27 cellular contexts compared by ENCODE assay signal in the genomic region with DNA sequence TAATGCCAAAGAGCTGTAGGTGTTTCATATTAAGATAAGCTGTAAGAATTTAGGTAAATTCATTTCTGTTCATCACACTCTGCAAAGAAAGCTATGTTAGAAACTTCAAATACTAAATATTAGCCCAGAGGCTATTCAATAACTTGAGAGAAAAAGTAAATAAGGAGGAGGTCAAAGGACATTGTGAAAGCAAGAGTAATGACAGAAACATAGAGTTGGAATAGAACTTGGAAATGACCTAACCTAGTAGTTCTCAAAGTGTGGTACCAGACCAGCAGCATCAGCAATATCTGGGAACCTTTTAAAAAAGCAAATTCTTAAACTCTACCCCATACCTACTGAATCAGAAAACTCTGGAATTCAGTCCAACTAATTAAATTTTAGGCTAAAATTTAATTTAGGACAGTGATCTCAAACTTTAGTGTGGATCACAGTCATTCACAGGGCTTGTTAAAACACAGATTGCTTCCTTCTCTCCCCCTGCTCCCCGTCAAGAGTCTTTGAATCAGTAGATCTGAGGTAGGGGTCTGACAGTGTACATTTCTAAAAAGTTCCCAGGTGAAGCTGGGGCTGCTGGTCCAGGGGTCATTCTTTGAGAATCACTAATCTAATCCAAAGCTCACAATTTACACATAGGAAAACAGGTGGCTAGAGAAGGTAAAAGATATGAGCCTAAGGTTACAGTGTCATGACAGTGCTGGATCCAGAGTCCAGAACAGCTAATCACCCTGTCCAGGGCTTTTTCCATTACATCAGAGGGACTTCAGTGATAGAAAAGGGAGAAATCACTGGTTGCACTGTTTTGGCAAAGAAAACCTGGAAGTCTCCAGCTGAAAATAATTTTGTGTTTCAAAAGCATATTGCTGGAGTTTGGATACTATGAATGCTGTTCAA.
DNase-seq lines count a peak whose midpoint lies in the region; ATAC-seq, FAIRE-seq and TF ChIP-seq lines count a peak whose summit lies in the region.
"Had no signal": no experiment of that assay in that cellular context is flagged by ENCODE, and none has a peak within 500 bp of the region (broad histone marks: within the 10 kb centered on the region; RNA-seq: fewer than 3 reads in every experiment).

No MANE protein-coding gene starts in this region.

- no peak overlapping the region for H3K27ac Mint-ChIP-seq in nephron progenitor cell
- H3K27ac Mint-ChIP-seq: CD4-positive, CD25-positive, alpha-beta regulatory T cell had no signal

- H3K27me3 ChIP-seq in right atrium auricular region (no peaks in the 10 kb centered on the region), right cardiac atrium (ENCODE audit: control insufficient read depth, insufficient read depth) (no peaks in the 10 kb centered on the region), pancreas (no peaks in the 10 kb centered on the region)
- H3K27me3 ChIP-seq: BE2C, MG63 had no signal

- peaks cover 0 to 4% of the 10 kb centered on the region in 2 donors for H3K4me1 ChIP-seq in right atrium auricular region
- peaks cover 2% of the 10 kb centered on the region for H3K4me1 ChIP-seq in right cardiac atrium (ENCODE audit: control insufficient read depth, insufficient read depth, low read length)
- H3K4me1 ChIP-seq in pancreas = peaks cover 25 to 57% (median 31%) of the 10 kb centered on the region in 3 donors
- H3K4me1 ChIP-seq: BE2C had no signal

- no peak for FAIRE-seq in pancreas (lab: Jason Lieb, UNC)
- FAIRE-seq: GM12878 had no signal

- DNase-seq in Right ventricle myocardium superior (no peak), right atrium auricular region (ENCODE audit: low spot score) (no peak), right cardiac atrium (no peak), pancreas (peak in 1 of 6 donors; percentile 14), NCI-H82 treated with DMSO at 0.1 percent for 48 hours (lab: John Stamatoyannopoulos, UW; ENCODE audit: unreplicated experiment) (no peak), NCI-H128 (lab: John Stamatoyannopoulos, UW; ENCODE audit: unreplicated experiment) (no peak), nephron progenitor cell (no peak)
- DNase-seq: 8988T; BE2C; CD4-positive, CD25-positive, alpha-beta regulatory T cell; COR-L47; DMS53; EL; GM23248; HCEC 1CT; Kasumi-1; MG63; NCI-H1048; NCI-H146; NCI-H2029 treated with DMSO at 0.1 percent for 48 hours; NCI-H510A treated with DMSO at 0.1 percent for 48 hours; NCI-H82; PC-3; RPMI8226 had no signal

- H3K27ac ChIP-seq in right atrium auricular region = peak overlapping the region in 1 of 2 donors; percentile 5
- peak overlapping the region; percentile 13 for H3K27ac ChIP-seq in right cardiac atrium (ENCODE audit: low read length)
- peak overlapping the region in 3 of 4 donors; percentile 3 to 25 (median 14) for H3K27ac ChIP-seq in pancreas
- H3K27ac ChIP-seq: GM23248, HL-60 had no signal

- intact Hi-C loops in Right ventricle myocardium superior (cut with DNase I) (no loop called here), right cardiac atrium (cut with DNase I) (no loop called here), pancreas (cut with DNase I) (no loop called here)

- WGBS in right cardiac atrium = 86% methylated on average over 1 of the region's 1 CpG
- WGBS in pancreas, 2 donors = 26 to 35% methylated on average over 1 of the region's 1 CpG

- peaks cover 37% of the 10 kb centered on the region for H3K4me1 Mint-ChIP-seq in nephron progenitor cell
- H3K4me1 Mint-ChIP-seq: CD4-positive, CD25-positive, alpha-beta regulatory T cell had no signal

- H3K9me3 ChIP-seq in right atrium auricular region = no peaks in the 10 kb centered on the region
- no peaks in the 10 kb centered on the region for H3K9me3 ChIP-seq in right cardiac atrium (ENCODE audit: control insufficient read depth, low read length)
- no peaks in the 10 kb centered on the region for H3K9me3 ChIP-seq in pancreas
- H3K9me3 ChIP-seq: BE2C, MG63 had no signal

- no peaks in the 10 kb centered on the region for H3K9me3 Mint-ChIP-seq in nephron progenitor cell

- H3K27me3 Mint-ChIP-seq in nephron progenitor cell (ENCODE audit: low read depth, poor library complexity) = peaks cover 5% of the 10 kb centered on the region
- H3K27me3 Mint-ChIP-seq: CD4-positive, CD25-positive, alpha-beta regulatory T cell had no signal

- no peak overlapping the region for H3K4me3 Mint-ChIP-seq in nephron progenitor cell
- H3K4me3 Mint-ChIP-seq: CD4-positive, CD25-positive, alpha-beta regulatory T cell had no signal

- TF ChIP-seq CTCF in right atrium auricular region (IDR thresholded peaks at IDR 0.05) (no peak), pancreas (IDR thresholded peaks at IDR 0.05) (no peak), nephron progenitor cell (IDR thresholded peaks at IDR 0.05) (no peak)

- no peaks in the 10 kb centered on the region for H3K36me3 Mint-ChIP-seq in nephron progenitor cell (ENCODE audit: low read depth)
- H3K36me3 Mint-ChIP-seq: CD4-positive, CD25-positive, alpha-beta regulatory T cell had no signal

- H3K36me3 ChIP-seq in right atrium auricular region (no peaks in the 10 kb centered on the region), pancreas (no peaks in the 10 kb centered on the region)
- H3K36me3 ChIP-seq: BE2C, MG63 had no signal

- ATAC-seq in Right ventricle myocardium superior (ENCODE audit: poor library complexity) = peak; percentile 70
- peak; percentile 40 to 77 for ATAC-seq in right cardiac atrium
- peak; percentile 73 to 78 (median 77) for ATAC-seq in pancreas
- ATAC-seq in HG02981 (IDR thresholded peaks at IDR 0.05; ENCODE audit: unreplicated experiment) = no peak
- ATAC-seq: GM12878, PC-3 had no signal

- H3K4me3 ChIP-seq in right atrium auricular region = no peak overlapping the region
- H3K4me3 ChIP-seq in right cardiac atrium (ENCODE audit: low read length) = no peak overlapping the region
- H3K4me3 ChIP-seq in pancreas = no peak overlapping the region
- H3K4me3 ChIP-seq: GM12878, GM23248, MG63 had no signal
